Comparison of ENCODE assay signal across 9 cellular contexts in the genomic region with DNA sequence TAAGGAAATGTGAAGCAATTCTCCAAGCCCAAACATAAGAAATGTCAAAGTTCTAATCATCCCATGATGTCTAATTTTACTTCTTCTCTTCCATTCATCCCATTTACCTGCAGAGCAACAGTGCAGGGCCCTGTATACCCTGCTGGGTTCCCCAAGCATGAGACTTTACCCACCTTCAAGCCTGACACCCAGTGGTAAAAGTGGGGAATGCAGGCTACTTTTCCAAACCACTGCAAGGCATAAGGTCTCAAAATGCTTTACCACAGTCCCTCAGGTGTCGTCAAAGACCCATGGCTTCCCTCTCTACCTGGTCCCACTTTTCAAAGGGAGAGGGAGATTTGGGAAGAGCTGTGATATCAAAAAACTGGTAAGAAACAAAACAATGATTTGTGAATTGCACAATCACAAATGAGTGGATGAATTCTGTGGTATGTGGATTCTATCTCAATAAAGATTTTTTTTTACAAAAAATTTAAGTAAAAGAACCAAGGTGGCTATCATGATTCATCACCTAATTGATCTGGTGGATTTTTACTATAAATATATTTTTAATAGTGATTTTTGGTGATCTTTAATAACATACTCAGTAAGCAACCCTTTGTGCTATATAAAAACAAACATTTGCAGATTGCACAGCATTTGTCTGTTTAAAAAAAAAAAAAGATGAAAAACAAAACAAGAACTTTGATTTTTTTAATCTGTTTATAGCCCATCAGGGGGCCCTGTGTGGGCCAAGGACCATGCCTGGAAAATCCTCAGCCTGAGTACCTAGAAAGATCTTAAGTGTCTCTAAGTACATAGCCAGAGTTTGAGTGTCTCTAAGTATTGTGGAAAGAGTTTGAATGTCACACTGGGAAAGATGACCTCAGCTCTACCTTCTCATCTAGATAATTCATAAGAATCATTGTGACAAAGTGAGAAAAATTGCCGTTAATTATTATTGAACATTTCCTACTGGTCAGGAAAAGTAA.
A peak's percentile ranks its signal among the peaks of the same experiment; 100 is the strongest.
DNase-seq lines count a peak whose midpoint lies in the region; ATAC-seq and TF ChIP-seq lines count a peak whose summit lies in the region.
"Had no signal": no experiment of that assay in that cellular context is flagged by ENCODE, and none has a peak within 500 bp of the region (broad histone marks: within the 10 kb centered on the region; RNA-seq: fewer than 3 reads in every experiment).

No MANE protein-coding gene starts in this region.

- DNase-seq in NCI-H1436 (lab: John Stamatoyannopoulos, UW) (peak; percentile 45), NCI-H1436 treated with DMSO at 0.1 percent for 48 hours (lab: John Stamatoyannopoulos, UW) (no peak), T-helper 2 cell (peak in 3 of 5 experiments; percentile 9 to 29 (median 14)), cerebellum (ENCODE audit: low spot score) (peak; percentile 24), medulla oblongata (ENCODE audit: extremely low spot score) (peak; percentile 51)
- peak; percentile 2 to 10 for DNase-seq in stimulated activated CD8-positive, alpha-beta memory T cell treated with anti-CD3 and anti-CD28 coated beads, Interleukin-7, amount 100 ng/mL, for 4 hours (ENCODE audit: low read depth in 2 of 2)

- TF ChIP-seq CTCF in KMS-11 (conservative IDR thresholded peaks at IDR 0.05; ENCODE audit: low read depth, low read length): peak; percentile 80

- ATAC-seq in HG03460 (IDR thresholded peaks at IDR 0.05; ENCODE audit: unreplicated experiment): no peak

- no peaks in the 10 kb centered on the region for H3K4me1 ChIP-seq in KMS-11 (ENCODE audit: low read depth, poor library complexity, severe bottlenecking)

- H3K36me3 ChIP-seq in KMS-11 (ENCODE audit: insufficient read depth): no peaks in the 10 kb centered on the region
- H3K36me3 ChIP-seq: BLaER1 treated with 17β-estradiol and CSF1 and Interleukin-3, amounts not matched to agents 10 nM and 100 nM had no signal

- H3K27ac ChIP-seq in KMS-11: no peak overlapping the region
- H3K27ac ChIP-seq: BLaER1 treated with 17β-estradiol and CSF1 and Interleukin-3, amounts not matched to agents 10 nM and 100 nM had no signal

- no peak overlapping the region for H3K4me2 ChIP-seq in KMS-11
- H3K4me2 ChIP-seq: BLaER1 treated with 17β-estradiol and CSF1 and Interleukin-3, amounts not matched to agents 10 nM and 100 nM had no signal

- no peaks in the 10 kb centered on the region for H4K20me1 ChIP-seq in KMS-11 (ENCODE audit: insufficient read depth)
- H4K20me1 ChIP-seq: BLaER1 treated with 17β-estradiol and CSF1 and Interleukin-3, amounts not matched to agents 10 nM and 100 nM had no signal

- no peaks in the 10 kb centered on the region for H3K79me2 ChIP-seq in KMS-11 (ENCODE audit: insufficient read depth, low read depth)

- no peak overlapping the region for H3K9ac ChIP-seq in KMS-11
- H3K9ac ChIP-seq: BLaER1 treated with 17β-estradiol and CSF1 and Interleukin-3, amounts not matched to agents 10 nM and 100 nM had no signal

- H3K27me3 ChIP-seq in KMS-11 (ENCODE audit: insufficient read depth, low read depth): no peaks in the 10 kb centered on the region
- H3K27me3 ChIP-seq: BLaER1 treated with 17β-estradiol and CSF1 and Interleukin-3, amounts not matched to agents 10 nM and 100 nM had no signal

- H2AFZ ChIP-seq in KMS-11 (ENCODE audit: low read depth): no peak overlapping the region

- H3K4me3 ChIP-seq in KMS-11 (IDR thresholded peaks at IDR 0.05; ENCODE audit: insufficient read depth, low read depth, low read length): no peak overlapping the region
- H3K4me3 ChIP-seq: BLaER1 treated with 17β-estradiol and CSF1 and Interleukin-3, amounts not matched to agents 10 nM and 100 nM had no signal
